In the genomic region with DNA sequence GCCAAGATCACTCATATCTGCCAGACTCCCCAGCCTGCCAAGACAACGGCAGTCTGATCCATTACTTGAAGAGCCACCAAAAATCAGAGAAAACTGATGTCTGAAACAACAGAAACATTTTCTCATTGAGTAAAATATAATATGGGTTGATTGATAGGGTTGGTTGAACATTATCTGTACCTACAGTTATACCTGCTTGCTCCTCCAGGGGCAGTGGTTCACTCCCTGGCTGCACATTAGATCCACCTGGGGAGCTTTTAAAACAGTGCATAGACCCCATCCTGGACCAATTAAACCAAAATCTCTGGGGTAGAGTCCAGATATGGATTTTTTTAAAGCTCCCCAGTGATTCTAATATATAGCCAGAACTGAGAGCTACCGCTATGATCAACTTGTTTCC, we compare ENCODE assay signal across 10 cellular contexts.
A peak's percentile ranks its signal among the peaks of the same experiment; 100 is the strongest.
DNase-seq lines count a peak whose midpoint lies in the region; ATAC-seq and TF ChIP-seq lines count a peak whose summit lies in the region.
"Had no signal": no experiment of that assay in that cellular context is flagged by ENCODE, and none has a peak within 500 bp of the region (broad histone marks: within the 10 kb centered on the region; RNA-seq: fewer than 3 reads in every experiment).

No MANE protein-coding gene starts in this region.

- no peak overlapping the region for H3K4me3 ChIP-seq in AG04449 (ENCODE audit: low read depth, low read length)
- no peak overlapping the region for H3K4me3 ChIP-seq in effector memory CD4-positive, alpha-beta T cell (ENCODE audit: insufficient read depth, low read depth, low read length, poor library complexity, severe bottlenecking)

- peak; percentile 4 for TF ChIP-seq CTCF in AG04449 (IDR thresholded peaks at IDR 0.05; ENCODE audit: insufficient read depth, low read length, missing control alignments)

- H3K36me3 ChIP-seq in effector memory CD4-positive, alpha-beta T cell (ENCODE audit: control insufficient read depth, insufficient read depth, low read length): no peaks in the 10 kb centered on the region

- DNase-seq in AG04449 (ENCODE audit: low read depth, low spot score): no peak
- DNase-seq in NCI-H69 (lab: John Stamatoyannopoulos, UW): peak; percentile 55
- DNase-seq in germinal center (ENCODE audit: low spot score): peak; percentile 15
- DNase-seq in effector memory CD4-positive, alpha-beta T cell: no peak
- DNase-seq in foreskin melanocyte: no peak
- DNase-seq in effector CD4-positive, alpha-beta T cell: no peak
- DNase-seq in SHP77 (lab: John Stamatoyannopoulos, UW): no peak
- DNase-seq: activated naive CD4-positive, alpha-beta T cell treated with Interleukin-2 at 50 U/mL for 16 hours; IMR-90 had no signal

- peaks cover 4% of the 10 kb centered on the region for H3K27me3 ChIP-seq in effector memory CD4-positive, alpha-beta T cell (replicated peaks; ENCODE audit: control insufficient read depth, insufficient read depth, low read length, poor library complexity, severe bottlenecking)

- CTCF ChIA-PET in AG04449 (lab: Yijun Ruan, JAX): no interaction called here

- POLR2A ChIA-PET in AG04449 (lab: Yijun Ruan, JAX): no interaction called here

- H3K9me3 ChIP-seq in effector memory CD4-positive, alpha-beta T cell (ENCODE audit: control insufficient read depth, low read length): no peaks in the 10 kb centered on the region

- H3K4me1 ChIP-seq in effector memory CD4-positive, alpha-beta T cell (ENCODE audit: control insufficient read depth, insufficient read depth, low read length, poor library complexity, severe bottlenecking): no peaks in the 10 kb centered on the region

- H3K27ac ChIP-seq in effector memory CD4-positive, alpha-beta T cell (ENCODE audit: insufficient read depth, low read length, poor library complexity, severe bottlenecking): no peak overlapping the region

- ATAC-seq in GM18867 (IDR thresholded peaks at IDR 0.05; ENCODE audit: unreplicated experiment): peak; percentile 76

Comparison
In these comparisons a context has a peak if more than half of its experiments do, and no peak if none do; other contexts are left out.
1. DNase-seq: peak in NCI-H69 (single experiment) and germinal center (single experiment); none in AG04449 (single experiment), effector memory CD4-positive, alpha-beta T cell (0 of 3), foreskin melanocyte (single experiment), effector CD4-positive, alpha-beta T cell (single experiment) and SHP77 (0 of 2).